Comparison of ENCODE assay signal across 14 cellular contexts in the genomic region with DNA sequence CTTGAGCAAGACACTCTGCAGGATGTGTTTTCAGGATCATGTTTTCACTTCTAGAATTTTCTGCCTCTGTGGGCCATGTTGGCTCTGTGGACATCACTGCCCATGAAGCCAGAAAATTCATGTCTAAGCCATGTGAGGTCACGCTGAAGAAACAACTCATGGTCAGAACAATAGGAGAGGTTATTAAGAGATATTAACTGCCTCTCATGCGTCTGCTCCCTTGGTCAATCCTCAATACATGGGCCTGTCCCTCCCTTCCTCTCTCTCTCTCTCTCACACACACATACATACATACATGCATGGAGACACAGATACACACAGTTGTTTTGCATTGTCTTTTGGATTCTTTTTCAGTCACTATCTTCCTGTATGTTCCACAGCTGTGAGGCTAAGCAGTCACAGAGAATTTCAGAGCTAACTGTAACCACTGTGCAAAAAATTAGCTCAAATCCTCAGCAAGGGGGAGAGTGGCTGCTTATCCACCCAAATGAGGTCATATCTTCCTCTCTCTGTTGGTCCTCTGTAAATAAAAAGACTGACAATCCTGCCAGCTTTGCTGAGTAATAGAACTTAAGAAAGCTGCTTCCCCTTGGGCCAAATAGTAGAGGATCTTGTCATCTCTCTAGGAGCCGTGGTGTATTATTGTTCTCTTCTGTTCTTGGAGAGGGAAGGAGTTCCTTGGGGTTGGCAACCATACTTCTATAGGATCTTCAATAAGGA. TPM values are rescaled to one million over a fixed set of nuclear protein-coding genes. Genes with fewer than 3 reads are reported as not detected.
A peak's percentile ranks its signal among the peaks of the same experiment; 100 is the strongest.
DNase-seq lines count a peak whose midpoint lies in the region; ATAC-seq and TF ChIP-seq lines count a peak whose summit lies in the region.
"Had no signal": no experiment of that assay in that cellular context is flagged by ENCODE, and none has a peak within 500 bp of the region (broad histone marks: within the 10 kb centered on the region; RNA-seq: fewer than 3 reads in every experiment).

No MANE protein-coding gene starts in this region.

- H3K27ac ChIP-seq in skin epidermis (peak overlapping the region in 16 of 21 experiments; percentile 15 to 86 (median 56)), Karpas-422 (ENCODE audit: low read length) (no peak overlapping the region)

- H3K4me3 ChIP-seq in skin epidermis (no peak overlapping the region), Karpas-422 (ENCODE audit: low read length) (no peak overlapping the region)
- H3K4me3 ChIP-seq: HAP-1 had no signal

- no peaks in the 10 kb centered on the region for H3K4me1 ChIP-seq in Karpas-422 (ENCODE audit: low read length)

- no peaks in the 10 kb centered on the region for H3K9me3 ChIP-seq in Karpas-422 (ENCODE audit: low read length)

- peaks cover 54% of the 10 kb centered on the region for H3K4me1 Mint-ChIP-seq in HFFc6 (ENCODE audit: low read depth)
- H3K4me1 Mint-ChIP-seq: stimulated activated naive CD8-positive, alpha-beta T cell treated with anti-CD3 and anti-CD28 coated beads, Interleukin-15, amount 100 ng/mL, for 72 hours had no signal

- 0 out of 2 replicates have a peak, but pooled peaks cover 3% of the 10 kb centered on the region for H3K27me3 ChIP-seq in Karpas-422 (ENCODE audit: low read length)

- H3K4me3 Mint-ChIP-seq in HFFc6 = peak overlapping the region; percentile 29
- H3K4me3 Mint-ChIP-seq: stimulated activated naive CD8-positive, alpha-beta T cell treated with anti-CD3 and anti-CD28 coated beads, Interleukin-15, amount 100 ng/mL, for 72 hours had no signal

- no peaks in the 10 kb centered on the region for H3K9me3 Mint-ChIP-seq in HFFc6

- peak; percentile 95 for ATAC-seq in left ventricle myocardium superior
- ATAC-seq: stimulated activated naive CD8-positive, alpha-beta T cell treated with anti-CD3 and anti-CD28 coated beads, Interleukin-15, amount 100 ng/mL, for 72 hours had no signal

- no peaks in the 10 kb centered on the region for H3K36me3 ChIP-seq in Karpas-422 (ENCODE audit: insufficient read depth, low read length)
- H3K36me3 ChIP-seq: HAP-1 had no signal

- intact Hi-C loops in left ventricle myocardium superior (cut with micrococcal nuclease) = no loop called here

- H2AFZ ChIP-seq in Karpas-422 (ENCODE audit: low read length) = no peak overlapping the region

- no peaks in the 10 kb centered on the region for H3K79me2 ChIP-seq in Karpas-422 (ENCODE audit: low read length)

- H3K27ac Mint-ChIP-seq in HFFc6 = peak overlapping the region; percentile 82
- H3K27ac Mint-ChIP-seq: stimulated activated naive CD8-positive, alpha-beta T cell treated with anti-CD3 and anti-CD28 coated beads, Interleukin-15, amount 100 ng/mL, for 72 hours had no signal

- H3K27me3 Mint-ChIP-seq in HFFc6 (ENCODE audit: insufficient read depth) = no peaks in the 10 kb centered on the region

- H3K9ac ChIP-seq in Karpas-422 (ENCODE audit: low read length) = no peak overlapping the region

- no peak for TF ChIP-seq CTCF in HFFc6 (IDR thresholded peaks at IDR 0.05)

- H4K20me1 ChIP-seq in Karpas-422 (ENCODE audit: insufficient read depth, low read depth, low read length) = no peaks in the 10 kb centered on the region

- H3K9me2 ChIP-seq in Karpas-422 (replicated peaks; ENCODE audit: insufficient read depth, low read length) = no peaks in the 10 kb centered on the region

- H3K36me3 Mint-ChIP-seq in HFFc6 (ENCODE audit: low read depth) = no peaks in the 10 kb centered on the region

- H3K4me2 ChIP-seq in Karpas-422 (ENCODE audit: low read depth, low read length, poor library complexity, severe bottlenecking) = no peak overlapping the region

- peak; percentile 97 for DNase-seq in HFFc6
- peak; percentile 87 for DNase-seq in astrocyte of the hippocampus (ENCODE audit: low read depth, low spot score)
- no peak for DNase-seq in left ventricle myocardium superior
- no peak for DNase-seq in midbrain (lab: John Stamatoyannopoulos, UW)
- no peak for DNase-seq in Karpas-422
- no peak for DNase-seq in DMS53 (lab: John Stamatoyannopoulos, UW)
- no peak for DNase-seq in HuH-7.5 (ENCODE audit: low spot score)
- DNase-seq: activated effector memory CD4-positive, alpha-beta T cell treated with Interleukin-2 at 50 U/mL for 16 hours; effector memory CD4-positive, alpha-beta T cell; NCI-H1436; stimulated activated naive CD8-positive, alpha-beta T cell treated with anti-CD3 and anti-CD28 coated beads, Interleukin-15, amount 100 ng/mL, for 72 hours had no signal

RNA-seq across cellular contexts. Expression of a gene that starts 45.6 kb away (rescaled TPM):
- not detected for total RNA-seq in HFFc6 (2021; fragmentation: NEBNext Ultra II Directional; extraction: Animal tissue kit (Norgen Biotek cat#: 25700))
- not detected for total RNA-seq in left ventricle myocardium superior
- not detected in 2 replicates for total RNA-seq in Karpas-422 (2014; rRNA removed; shearing (Covaris generic); ENCODE audit: low replicate concordance)
- total RNA-seq: lower leg skin had no signal

Comparison
In these comparisons a context has a peak if more than half of its experiments do, and no peak if none do; other contexts are left out.
1. DNase-seq: peak in HFFc6 (single experiment) and astrocyte of the hippocampus (single experiment); none in left ventricle myocardium superior (single experiment), midbrain (single experiment), Karpas-422 (single experiment), DMS53 (single experiment) and HuH-7.5 (single experiment).